Comparison of ENCODE assay signal across 8 cellular contexts in genomic region chr12:22333751-22334695, GRCh38. TPM values are rescaled to one million over a fixed set of nuclear protein-coding genes. Genes with fewer than 3 reads are reported as not detected.
DNase-seq lines count a peak whose midpoint lies in the region; ATAC-seq and TF ChIP-seq lines count a peak whose summit lies in the region.

No MANE protein-coding gene starts in this region.

- H3K27me3 ChIP-seq in A673 (replicated peaks; ENCODE audit: insufficient read depth, low read depth, low read length, poor library complexity) (peaks cover 52% of the 10 kb centered on the region), kidney epithelial cell (ENCODE audit: control insufficient read depth, insufficient read depth, low read length) (peaks cover 23% of the 10 kb centered on the region)

- H3K4me3 ChIP-seq in A673 (ENCODE audit: low read depth, low read length, poor library complexity, severe bottlenecking) (peak overlapping the region; percentile 49), kidney epithelial cell (ENCODE audit: low read depth, low read length) (peak overlapping the region; percentile 50)

- H3K4me3 Mint-ChIP-seq in IgD-negative memory B cell (peak overlapping the region; percentile 70 to 95 (median 78)), brain (peak overlapping the region; percentile 89 to 98 (median 93))
- H3K4me3 Mint-ChIP-seq in stimulated activated naive CD8-positive, alpha-beta T cell treated with anti-CD3 and anti-CD28 coated beads, Interleukin-15, amount 100 ng/mL, for 72 hours: peak overlapping the region; percentile 87 to 98

- no peak for ATAC-seq in stimulated activated naive CD8-positive, alpha-beta T cell treated with anti-CD3 and anti-CD28 coated beads, Interleukin-15, amount 100 ng/mL, for 72 hours
- no peak for ATAC-seq in HG03196 (IDR thresholded peaks at IDR 0.05; ENCODE audit: unreplicated experiment)

- H3K4me1 Mint-ChIP-seq in IgD-negative memory B cell (peaks cover 6 to 10% (median 7%) of the 10 kb centered on the region in 3 donors), brain (peaks cover 49% of the 10 kb centered on the region)
- peaks cover 24% of the 10 kb centered on the region for H3K4me1 Mint-ChIP-seq in stimulated activated naive CD8-positive, alpha-beta T cell treated with anti-CD3 and anti-CD28 coated beads, Interleukin-15, amount 100 ng/mL, for 72 hours

- H3K36me3 Mint-ChIP-seq in IgD-negative memory B cell (no peaks in the 10 kb centered on the region), brain (no peaks in the 10 kb centered on the region)

- no TSS peak for BruUV-seq in A673 (replicated peaks; lab: Mats Ljungman, UMichigan)

- no peaks in the 10 kb centered on the region for H3K36me3 ChIP-seq in A673 (ENCODE audit: insufficient read depth, low read length, poor library complexity, severe bottlenecking)
- H3K36me3 ChIP-seq in kidney epithelial cell (ENCODE audit: control insufficient read depth, insufficient read depth, low read length): no peaks in the 10 kb centered on the region

- peaks cover 4% of the 10 kb centered on the region for H3K4me1 ChIP-seq in A673 (ENCODE audit: insufficient read depth, low read length, poor library complexity, severe bottlenecking)

- H3K27ac Mint-ChIP-seq in IgD-negative memory B cell (no peak overlapping the region), brain (peak overlapping the region; percentile 80 to 98 (median 83))
- no peak overlapping the region for H3K27ac Mint-ChIP-seq in stimulated activated naive CD8-positive, alpha-beta T cell treated with anti-CD3 and anti-CD28 coated beads, Interleukin-15, amount 100 ng/mL, for 72 hours

- DNase-seq in A673 (ENCODE audit: low spot score) (no peak), kidney epithelial cell (ENCODE audit: low read depth) (no peak), NCI-H526 treated with DMSO at 0.1 percent for 48 hours (lab: John Stamatoyannopoulos, UW) (no peak), NCI-H1105 (lab: John Stamatoyannopoulos, UW) (no peak)
- DNase-seq in stimulated activated naive CD8-positive, alpha-beta T cell treated with anti-CD3 and anti-CD28 coated beads, Interleukin-15, amount 100 ng/mL, for 72 hours: peak in 1 of 2 donors; percentile 9

- no peak overlapping the region for H3K27ac ChIP-seq in A673 (ENCODE audit: low read depth, low read length, poor library complexity, severe bottlenecking)

- H3K27me3 Mint-ChIP-seq in IgD-negative memory B cell (peaks cover 44% of the 10 kb centered on the region), brain (peaks cover 27% of the 10 kb centered on the region)
- H3K27me3 Mint-ChIP-seq in stimulated activated naive CD8-positive, alpha-beta T cell treated with anti-CD3 and anti-CD28 coated beads, Interleukin-15, amount 100 ng/mL, for 72 hours: peaks cover 67% of the 10 kb centered on the region

- H3K9me3 ChIP-seq in A673 (ENCODE audit: low read depth, low read length, poor library complexity, severe bottlenecking): no peaks in the 10 kb centered on the region

- CTCF ChIA-PET in A673 (lab: Charles Lee): no interaction called here

- H3K9me3 Mint-ChIP-seq in IgD-negative memory B cell: no peaks in the 10 kb centered on the region
- H3K9me3 Mint-ChIP-seq in brain: no peaks in the 10 kb centered on the region
- no peaks in the 10 kb centered on the region for H3K9me3 Mint-ChIP-seq in stimulated activated naive CD8-positive, alpha-beta T cell treated with anti-CD3 and anti-CD28 coated beads, Interleukin-15, amount 100 ng/mL, for 72 hours

- POLR2A ChIA-PET in A673 (lab: Charles Lee; ENCODE audit: low non-redundant PET): no interaction called here

- TF ChIP-seq CTCF in A673 (conservative IDR thresholded peaks at IDR 0.05; ENCODE audit: low read depth, low read length) (no peak), brain (conservative IDR thresholded peaks at IDR 0.05) (no peak), kidney epithelial cell (IDR thresholded peaks at IDR 0.05; ENCODE audit: insufficient read depth, low read length, poor library complexity, severe bottlenecking) (no peak)

- intact Hi-C loops in A673 (cut with micrococcal nuclease; ENCODE audit: unreplicated experiment): loop anchor here (10.0 kb wide), 1 partner anchor 639 kb away; no protein-coding TSS in a partner anchor

RNA-seq across cellular contexts. Expression of gene ST8SIA1, which starts 0.5 kb away (rescaled TPM):
- total RNA-seq in A673 (2021) (0.17 and 0.28 TPM in 2 replicates), kidney epithelial cell (0.14 and 0.21 TPM in 2 replicates)
- polyA plus RNA-seq in IgD-negative memory B cell (not detected), brain (ENCODE audit: insufficient read depth, low read depth, low replicate concordance) (1.6 TPM)

Comparison
In these comparisons a context has a peak if more than half of its experiments do, and no peak if none do; other contexts are left out.
1. H3K27ac Mint-ChIP-seq: peak in brain (5 of 5); none in IgD-negative memory B cell (0 of 3) and stimulated activated naive CD8-positive, alpha-beta T cell treated with anti-CD3 and anti-CD28 coated beads, Interleukin-15, amount 100 ng/mL, for 72 hours (0 of 2).
2. Peak in every context shown above with its lines, with median percentiles within 50 percentile points of each other: H3K4me3 Mint-ChIP-seq.